ENCODE assay signal across 13 cellular contexts in the genomic region with DNA sequence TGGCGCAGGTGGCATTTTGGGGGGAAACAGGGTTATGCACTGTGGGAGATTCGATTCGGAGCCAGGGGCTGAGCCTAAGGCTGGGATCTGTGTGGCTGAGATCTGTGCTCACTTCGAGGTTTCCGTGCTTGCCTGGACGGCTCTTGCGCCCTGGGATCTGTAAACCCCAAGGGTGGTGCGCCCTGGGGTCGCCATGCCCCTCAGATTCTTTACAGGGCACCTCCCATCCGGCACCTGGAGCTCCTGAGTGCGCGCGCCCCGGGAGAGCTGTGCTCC. TPM values are rescaled to one million over a fixed set of nuclear protein-coding genes. Genes with fewer than 3 reads are reported as not detected.
A peak's percentile ranks its signal among the peaks of the same experiment; 100 is the strongest.
DNase-seq lines count a peak whose midpoint lies in the region; ATAC-seq lines count a peak whose summit lies in the region.
"Had no signal": no experiment of that assay in that cellular context is flagged by ENCODE, and none has a peak within 500 bp of the region (broad histone marks: within the 10 kb centered on the region; RNA-seq: fewer than 3 reads in every experiment).

No MANE protein-coding gene starts in this region.

- no peaks in the 10 kb centered on the region for H3K36me3 ChIP-seq in iPS-15b (ENCODE audit: control insufficient read depth, insufficient read depth, low read length)
- H3K36me3 ChIP-seq in skeletal muscle satellite cell (ENCODE audit: insufficient read depth, low read length), result no peaks in the 10 kb centered on the region
- H3K36me3 ChIP-seq: SJSA1 had no signal

- peak overlapping the region; percentile 70 for H3K9ac ChIP-seq in iPS-15b (ENCODE audit: low read depth, low read length)
- no peak overlapping the region for H3K9ac ChIP-seq in skeletal muscle satellite cell (ENCODE audit: low read depth, low read length)

- peak overlapping the region; percentile 71 for H3K4me3 ChIP-seq in iPS-15b (ENCODE audit: low read depth, low read length)
- no peak overlapping the region for H3K4me3 ChIP-seq in skeletal muscle satellite cell (ENCODE audit: low read length)
- H3K4me3 ChIP-seq: body of pancreas had no signal

- H3K9me3 ChIP-seq in iPS-15b (ENCODE audit: control insufficient read depth, insufficient read depth, low read length) (no peaks in the 10 kb centered on the region), skeletal muscle satellite cell (replicated peaks; ENCODE audit: low read length) (peaks cover 4% of the 10 kb centered on the region)
- H3K9me3 ChIP-seq: body of pancreas, testis had no signal

- H3K4me1 Mint-ChIP-seq in activated CD4-positive, alpha-beta T cell treated with anti-CD3 and anti-CD28 coated beads, Interleukin-2, amount 10 ng/mL, durations not matched to agents 7 days and 5 days, result peaks cover 19% of the 10 kb centered on the region
- H3K4me1 Mint-ChIP-seq in activated naive CD8-positive, alpha-beta T cell treated with anti-CD3 and anti-CD28 coated beads for 36 hours, result peaks cover 12% of the 10 kb centered on the region

- peaks cover 26% of the 10 kb centered on the region for H3K27me3 ChIP-seq in iPS-15b (ENCODE audit: control insufficient read depth, insufficient read depth, low read length)
- peaks cover 56% of the 10 kb centered on the region for H3K27me3 ChIP-seq in skeletal muscle satellite cell (ENCODE audit: control insufficient read depth, insufficient read depth, low read length)
- H3K27me3 ChIP-seq: SJSA1, testis had no signal

- peak overlapping the region; percentile 10 for H3K4me3 Mint-ChIP-seq in activated CD4-positive, alpha-beta T cell treated with anti-CD3 and anti-CD28 coated beads, Interleukin-2, amount 10 ng/mL, durations not matched to agents 7 days and 5 days
- peak overlapping the region; percentile 69 for H3K4me3 Mint-ChIP-seq in activated naive CD8-positive, alpha-beta T cell treated with anti-CD3 and anti-CD28 coated beads for 36 hours

- H3K36me3 Mint-ChIP-seq in activated CD4-positive, alpha-beta T cell treated with anti-CD3 and anti-CD28 coated beads, Interleukin-2, amount 10 ng/mL, durations not matched to agents 7 days and 5 days (ENCODE audit: low read depth), result peaks cover 5% of the 10 kb centered on the region
- no peaks in the 10 kb centered on the region for H3K36me3 Mint-ChIP-seq in activated naive CD8-positive, alpha-beta T cell treated with anti-CD3 and anti-CD28 coated beads for 36 hours

- POLR2A ChIA-PET in activated CD4-positive, alpha-beta T cell treated with anti-CD3 and anti-CD28 coated beads, Interleukin-2, amount 10 ng/mL, durations not matched to agents 7 days and 5 days (lab: Charles Lee), result no interaction called here

- H3K4me1 ChIP-seq in iPS-15b (ENCODE audit: control insufficient read depth, insufficient read depth, low read length) (peaks cover 6% of the 10 kb centered on the region), skeletal muscle satellite cell (ENCODE audit: control insufficient read depth, insufficient read depth, low read length) (peaks cover 10% of the 10 kb centered on the region)

- CTCF ChIA-PET in activated CD4-positive, alpha-beta T cell treated with anti-CD3 and anti-CD28 coated beads, Interleukin-2, amount 10 ng/mL, durations not matched to agents 7 days and 5 days (lab: Charles Lee), result interaction anchor here (1.2 kb wide), 1 partner anchor 30 kb away, joined by 3 read pairs; no protein-coding TSS in a partner anchor

- no peak for ATAC-seq in HG02798 (IDR thresholded peaks at IDR 0.05; ENCODE audit: poor library complexity, unreplicated experiment)
- ATAC-seq: body of pancreas had no signal

- H3K27me3 Mint-ChIP-seq in activated CD4-positive, alpha-beta T cell treated with anti-CD3 and anti-CD28 coated beads, Interleukin-2, amount 10 ng/mL, durations not matched to agents 7 days and 5 days, result peaks cover 57% of the 10 kb centered on the region
- H3K27me3 Mint-ChIP-seq in activated naive CD8-positive, alpha-beta T cell treated with anti-CD3 and anti-CD28 coated beads for 36 hours, result peaks cover 83% of the 10 kb centered on the region

- H3K4me2 ChIP-seq in skeletal muscle satellite cell (ENCODE audit: low read length), result peak overlapping the region; percentile 82

- no peak overlapping the region for H3K27ac Mint-ChIP-seq in activated CD4-positive, alpha-beta T cell treated with anti-CD3 and anti-CD28 coated beads, Interleukin-2, amount 10 ng/mL, durations not matched to agents 7 days and 5 days
- no peak overlapping the region for H3K27ac Mint-ChIP-seq in activated naive CD8-positive, alpha-beta T cell treated with anti-CD3 and anti-CD28 coated beads for 36 hours

- H3K9me3 Mint-ChIP-seq in activated CD4-positive, alpha-beta T cell treated with anti-CD3 and anti-CD28 coated beads, Interleukin-2, amount 10 ng/mL, durations not matched to agents 7 days and 5 days, result peaks cover 3% of the 10 kb centered on the region
- peaks cover 9% of the 10 kb centered on the region for H3K9me3 Mint-ChIP-seq in activated naive CD8-positive, alpha-beta T cell treated with anti-CD3 and anti-CD28 coated beads for 36 hours

- no peak for DNase-seq in activated CD4-positive, alpha-beta T cell treated with anti-CD3 and anti-CD28 coated beads, Interleukin-2, amount 10 ng/mL, durations not matched to agents 7 days and 5 days
- DNase-seq in activated CD4-positive, alpha-beta T cell treated with anti-CD3 and anti-CD28 coated beads for 1 hour, result no peak
- no peak for DNase-seq in activated naive CD8-positive, alpha-beta T cell treated with anti-CD3 and anti-CD28 coated beads for 36 hours
- DNase-seq in SW480 (ENCODE audit: low spot score) (no peak), retina (no peak)
- DNase-seq: NCI-H446 had no signal

RNA-seq across cellular contexts. Expression of gene SLC13A5, which starts 0.4 kb away (rescaled TPM):
- total RNA-seq in activated CD4-positive, alpha-beta T cell treated with anti-CD3 and anti-CD28 coated beads, Interleukin-2, amount 10 ng/mL, durations not matched to agents 7 days and 5 days, result not detected
- not detected for total RNA-seq in activated naive CD8-positive, alpha-beta T cell treated with anti-CD3 and anti-CD28 coated beads for 36 hours
- total RNA-seq in skeletal muscle satellite cell (2012; rRNA removed), result not detected in 2 replicates
- total RNA-seq: body of pancreas, M059J, SJSA1 had no signal

RNA-seq across cellular contexts. Expression of gene XAF1, which starts 43.1 kb away (rescaled TPM):
- total RNA-seq in activated CD4-positive, alpha-beta T cell treated with anti-CD3 and anti-CD28 coated beads, Interleukin-2, amount 10 ng/mL, durations not matched to agents 7 days and 5 days, result 100 to 1,000 TPM; 446 to 497 TPM
- total RNA-seq in activated naive CD8-positive, alpha-beta T cell treated with anti-CD3 and anti-CD28 coated beads for 36 hours, result 10 to 100 TPM; 54.0 to 54.1 TPM
- 3.1 and 8.9 TPM in 2 replicates for total RNA-seq in skeletal muscle satellite cell (2012; rRNA removed)

Comparison
In these comparisons a context has a peak if more than half of its experiments do, and no peak if none do; other contexts are left out.
1. RNA of gene XAF1, which starts 43.1 kb away (total RNA-seq): 446 to 497 TPM in activated CD4-positive, alpha-beta T cell treated with anti-CD3 and anti-CD28 coated beads, Interleukin-2, amount 10 ng/mL, durations not matched to agents 7 days and 5 days; 54.0 to 54.1 TPM in activated naive CD8-positive, alpha-beta T cell treated with anti-CD3 and anti-CD28 coated beads for 36 hours; every median in the first group is over 4 times any median in the second.